In the genomic region with DNA sequence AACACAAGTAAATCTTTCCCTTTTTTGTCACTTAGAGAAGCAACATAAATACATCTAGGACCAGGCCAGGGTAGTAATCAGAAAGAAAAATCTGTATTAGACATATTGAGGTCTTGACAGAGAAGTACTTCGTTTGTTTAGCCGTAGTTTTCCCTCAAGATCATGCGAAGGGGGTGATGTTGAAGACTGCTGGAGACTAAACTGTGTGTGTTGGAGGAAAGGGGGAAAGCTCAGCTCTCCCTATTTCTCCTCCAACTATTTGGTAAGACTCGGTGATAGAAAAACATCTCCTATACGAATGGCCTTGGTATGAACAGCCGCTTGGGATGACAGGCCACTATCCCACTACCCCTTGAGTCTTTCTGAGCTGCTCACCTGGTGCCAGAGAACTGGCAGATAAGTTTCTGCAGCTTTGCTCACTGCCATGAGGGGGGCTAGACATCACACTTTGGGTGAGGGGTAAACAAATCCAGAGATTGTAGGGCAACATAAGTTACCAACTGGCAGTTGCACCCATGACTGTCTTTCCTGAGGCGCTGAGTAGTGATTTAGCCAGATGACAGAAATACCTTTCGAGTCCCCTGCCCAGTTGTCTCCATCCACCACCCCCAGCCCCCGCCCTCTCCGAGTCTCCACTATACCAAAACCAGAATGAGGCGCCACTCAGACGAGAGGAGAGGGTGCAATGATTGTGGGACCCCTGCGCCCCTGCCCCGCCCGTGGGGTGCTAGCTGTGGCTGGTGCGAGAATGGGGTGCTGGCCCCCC, we compare ENCODE assay signal across 8 cellular contexts. TPM values are rescaled to one million over a fixed set of nuclear protein-coding genes. Genes with fewer than 3 reads are reported as not detected.
DNase-seq lines count a peak whose midpoint lies in the region; ATAC-seq and TF ChIP-seq lines count a peak whose summit lies in the region.

No MANE protein-coding gene starts in this region.

- H3K4me1 ChIP-seq in mesenchymal stem cell (ENCODE audit: control insufficient read depth, insufficient read depth, low read depth, low read length) (peaks cover 7% of the 10 kb centered on the region), vagina (peaks cover 33% of the 10 kb centered on the region)

- no peak overlapping the region for H2BK15ac ChIP-seq in mesenchymal stem cell (ENCODE audit: low read depth, poor library complexity, severe bottlenecking)

- H3K4me2 ChIP-seq in mesenchymal stem cell (ENCODE audit: low read length, poor library complexity, severe bottlenecking), result peak overlapping the region; percentile 69

- H3K27me3 Mint-ChIP-seq in stimulated activated naive CD8-positive, alpha-beta T cell treated with anti-CD3 and anti-CD28 coated beads, Interleukin-15, Interleukin-2, amounts not matched to agents 100 ng/mL and 50 ng/mL, for 24 hours, result no peaks in the 10 kb centered on the region

- peak overlapping the region; percentile 95 for H3K4me3 Mint-ChIP-seq in stimulated activated naive CD8-positive, alpha-beta T cell treated with anti-CD3 and anti-CD28 coated beads, Interleukin-15, Interleukin-2, amounts not matched to agents 100 ng/mL and 50 ng/mL, for 24 hours

- H3K4me3 ChIP-seq in astrocyte of the spinal cord (ENCODE audit: low read depth, low read length) (peak overlapping the region; percentile 64), mesenchymal stem cell (ENCODE audit: insufficient read depth in 1 of 2, low read depth in 1 of 2, low read length in 2 of 2) (peak overlapping the region; percentile 65 to 90), vagina (peak overlapping the region; percentile 61 to 73)

- intact Hi-C loops in vagina (cut with DNase I), result no loop called here

- in situ Hi-C loops in astrocyte of the spinal cord (cut with HindIII; ENCODE audit: low sequenced_read_pairs), result loop anchor here (25.0 kb wide), 1 partner anchor 157 kb away; a partner anchor contains a TSS

- H2BK120ac ChIP-seq in mesenchymal stem cell (ENCODE audit: low read depth, low read length), result no peak overlapping the region

- ATAC-seq in stimulated activated naive CD8-positive, alpha-beta T cell treated with anti-CD3 and anti-CD28 coated beads, Interleukin-15, Interleukin-2, amounts not matched to agents 100 U/mL and 50 U/mL, for 24 hours, result no peak
- ATAC-seq in GM19467 (IDR thresholded peaks at IDR 0.05; ENCODE audit: unreplicated experiment) (no peak), GM18909 (IDR thresholded peaks at IDR 0.05; ENCODE audit: poor library complexity, unreplicated experiment) (no peak)

- no peaks in the 10 kb centered on the region for H3K27me3 ChIP-seq in mesenchymal stem cell (ENCODE audit: control insufficient read depth in 1 of 2, insufficient read depth in 1 of 2, low read length in 2 of 2)
- H3K27me3 ChIP-seq in vagina, result no peaks in the 10 kb centered on the region

- H3K9me3 ChIP-seq in mesenchymal stem cell (ENCODE audit: control insufficient read depth, low read length) (no peaks in the 10 kb centered on the region), vagina (no peaks in the 10 kb centered on the region)

- H3K4me1 Mint-ChIP-seq in stimulated activated naive CD8-positive, alpha-beta T cell treated with anti-CD3 and anti-CD28 coated beads, Interleukin-15, Interleukin-2, amounts not matched to agents 100 ng/mL and 50 ng/mL, for 24 hours (ENCODE audit: low read depth), result peaks cover 67% of the 10 kb centered on the region

- no peak overlapping the region for H2BK5ac ChIP-seq in mesenchymal stem cell (ENCODE audit: low read depth, low read length, poor library complexity, severe bottlenecking)

- H3K14ac ChIP-seq in mesenchymal stem cell (ENCODE audit: low read length in 2 of 2), result peak overlapping the region in 1 of 2 experiments; percentile 89

- H3K23ac ChIP-seq in mesenchymal stem cell (ENCODE audit: low read length in 2 of 2), result no peak overlapping the region

- H3K18ac ChIP-seq in mesenchymal stem cell (ENCODE audit: low read depth in 1 of 2, low read length in 2 of 2), result peak overlapping the region in 1 of 2 experiments; percentile 79

- no peak overlapping the region for H3K27ac ChIP-seq in mesenchymal stem cell (ENCODE audit: low read length, poor library complexity, severe bottlenecking)
- H3K27ac ChIP-seq in vagina, result peak overlapping the region; percentile 80

- no peak for TF ChIP-seq CTCF in astrocyte of the spinal cord (IDR thresholded peaks at IDR 0.05; ENCODE audit: low read depth, low read length)
- no peak for TF ChIP-seq CTCF in vagina (IDR thresholded peaks at IDR 0.05)

- no peak overlapping the region for H3K4ac ChIP-seq in mesenchymal stem cell (ENCODE audit: low read depth in 1 of 2, low read length in 2 of 2)

- H3K36me3 Mint-ChIP-seq in stimulated activated naive CD8-positive, alpha-beta T cell treated with anti-CD3 and anti-CD28 coated beads, Interleukin-15, Interleukin-2, amounts not matched to agents 100 ng/mL and 50 ng/mL, for 24 hours (ENCODE audit: low read depth), result peaks cover 50% of the 10 kb centered on the region

- TF ChIP-seq POLR2A in vagina (IDR thresholded peaks at IDR 0.05), result no peak

- H3K9ac ChIP-seq in mesenchymal stem cell (ENCODE audit: low read length), result peak overlapping the region; percentile 89

- no peak for DNase-seq in stimulated activated naive CD8-positive, alpha-beta T cell treated with anti-CD3 and anti-CD28 coated beads, Interleukin-15, Interleukin-2, amounts not matched to agents 100 U/mL and 50 U/mL, for 24 hours
- DNase-seq in astrocyte of the spinal cord (ENCODE audit: low read depth, low spot score), result no peak
- DNase-seq in mesenchymal stem cell, result peak; percentile 10
- no peak for DNase-seq in vagina (ENCODE audit: extremely low spot score in 2 of 2)
- no peak for DNase-seq in KG1 (lab: John Stamatoyannopoulos, UW)

- H2AFZ ChIP-seq in mesenchymal stem cell (ENCODE audit: low read depth, low read length), result peak overlapping the region; percentile 62

- 31% methylated on average over 12 of the region's 16 CpGs for WGBS in mesenchymal stem cell

- H2AK5ac ChIP-seq in mesenchymal stem cell (ENCODE audit: low read length, severe bottlenecking), result no peak overlapping the region

- no peak overlapping the region for H4K91ac ChIP-seq in mesenchymal stem cell (ENCODE audit: low read length)

- H3K79me1 ChIP-seq in mesenchymal stem cell (replicated peaks; ENCODE audit: low read length, poor library complexity, severe bottlenecking), result peaks cover 15% of the 10 kb centered on the region

- H3K36me3 ChIP-seq in mesenchymal stem cell (ENCODE audit: control insufficient read depth in 1 of 2, insufficient read depth in 2 of 2, low read depth in 1 of 2, low read length in 2 of 2) (peaks cover 7 to 16% of the 10 kb centered on the region in 2 experiments), vagina (peaks cover 0 to 8% of the 10 kb centered on the region in 2 donors)

- no peak overlapping the region for H2BK12ac ChIP-seq in mesenchymal stem cell (ENCODE audit: low read length in 2 of 2)

- peak overlapping the region; percentile 85 for H3K27ac Mint-ChIP-seq in stimulated activated naive CD8-positive, alpha-beta T cell treated with anti-CD3 and anti-CD28 coated beads, Interleukin-15, Interleukin-2, amounts not matched to agents 100 ng/mL and 50 ng/mL, for 24 hours

- H3K9me3 Mint-ChIP-seq in stimulated activated naive CD8-positive, alpha-beta T cell treated with anti-CD3 and anti-CD28 coated beads, Interleukin-15, Interleukin-2, amounts not matched to agents 100 ng/mL and 50 ng/mL, for 24 hours, result no peaks in the 10 kb centered on the region

- H4K8ac ChIP-seq in mesenchymal stem cell (ENCODE audit: low read length), result no peak overlapping the region

RNA-seq across cellular contexts. Expression of a gene that starts 0.7 kb away (rescaled TPM):
- polyA plus RNA-seq in mesenchymal stem cell (2013, experiment 1 of 2), result 8.0 TPM
- polyA plus RNA-seq in mesenchymal stem cell (2013, experiment 2 of 2), result 8.6 TPM
- total RNA-seq in vagina, result 12.5 TPM

RNA-seq across cellular contexts. Expression of a gene that starts 17.9 kb away (rescaled TPM):
- polyA plus RNA-seq in mesenchymal stem cell (2013, experiment 1 of 2), result 10.9 TPM
- 10.7 TPM for polyA plus RNA-seq in mesenchymal stem cell (2013, experiment 2 of 2)
- 21.1 TPM for total RNA-seq in vagina

RNA-seq across cellular contexts. Expression of a gene that starts 23.3 kb away (rescaled TPM):
- 573 TPM for polyA plus RNA-seq in mesenchymal stem cell (2013, experiment 1 of 2)
- 577 TPM for polyA plus RNA-seq in mesenchymal stem cell (2013, experiment 2 of 2)
- 23.1 TPM for total RNA-seq in vagina

RNA-seq across cellular contexts. Expression of a gene that starts 24.1 kb away (rescaled TPM):
- polyA plus RNA-seq in mesenchymal stem cell (2013, experiment 1 of 2), result 11.7 TPM
- polyA plus RNA-seq in mesenchymal stem cell (2013, experiment 2 of 2), result 11.1 TPM
- total RNA-seq in vagina, result 25.5 TPM

RNA-seq across cellular contexts. Expression of a gene that starts 25.0 kb away (rescaled TPM):
- polyA plus RNA-seq in mesenchymal stem cell (2013, experiment 1 of 2), result not detected
- polyA plus RNA-seq in mesenchymal stem cell (2013, experiment 2 of 2), result not detected
- total RNA-seq in vagina, result 1.2 TPM
